In the genomic region with DNA sequence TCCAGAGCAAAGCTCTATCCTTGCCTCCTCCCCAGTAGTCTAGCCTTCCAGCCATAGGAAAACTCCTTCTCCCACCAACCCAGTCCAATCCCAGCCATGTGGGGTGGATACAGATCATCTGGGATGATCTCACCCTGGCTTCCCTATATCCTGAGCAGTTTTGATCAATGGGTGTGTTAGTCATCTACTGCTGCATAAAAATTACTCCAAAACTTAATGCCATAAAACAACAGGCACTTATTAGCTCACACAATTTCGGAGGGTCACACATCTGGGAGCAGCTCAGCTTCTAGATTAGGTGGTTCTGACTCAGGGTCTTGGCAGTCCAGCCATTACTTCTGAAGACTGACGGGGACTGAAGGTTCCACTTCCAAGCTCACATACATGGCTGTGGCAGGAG, we compare ENCODE assay signal across 1 cellular context.
TF ChIP-seq lines count a peak whose summit lies in the region.

No MANE protein-coding gene starts in this region.

TF ChIP-seq in endothelial cell of umbilical vein, 7 proteins besides CTCF, POLR2A, EP300 and RAD21:
- TF ChIP-seq MYC (IDR thresholded peaks at IDR 0.05; ENCODE audit: low read depth, low read length) (no peak), FOS (IDR thresholded peaks at IDR 0.05; ENCODE audit: borderline replicate concordance, insufficient read depth, low read length) (no peak), EZH2 (IDR thresholded peaks at IDR 0.05; ENCODE audit: borderline replicate concordance, low read depth, low read length, severe bottlenecking) (no peak), POLR2AphosphoS5 (IDR thresholded peaks at IDR 0.05; ENCODE audit: insufficient read depth, low read depth, low read length) (no peak), GATA2 (IDR thresholded peaks at IDR 0.05; ENCODE audit: insufficient read depth, insufficient read length, low read depth, low read length) (no peak), JUN (IDR thresholded peaks at IDR 0.05; ENCODE audit: borderline replicate concordance, insufficient read depth, insufficient read length, low read depth) (no peak)
- TF ChIP-seq, protein P1, sequence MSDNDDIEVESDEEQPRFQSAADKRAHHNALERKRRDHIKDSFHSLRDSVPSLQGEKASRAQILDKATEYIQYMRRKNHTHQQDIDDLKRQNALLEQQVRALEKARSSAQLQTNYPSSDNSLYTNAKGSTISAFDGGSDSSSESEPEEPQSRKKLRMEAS (IDR thresholded peaks at IDR 0.05; ENCODE audit: insufficient read depth, insufficient read length) = no peak
